In the genomic region with DNA sequence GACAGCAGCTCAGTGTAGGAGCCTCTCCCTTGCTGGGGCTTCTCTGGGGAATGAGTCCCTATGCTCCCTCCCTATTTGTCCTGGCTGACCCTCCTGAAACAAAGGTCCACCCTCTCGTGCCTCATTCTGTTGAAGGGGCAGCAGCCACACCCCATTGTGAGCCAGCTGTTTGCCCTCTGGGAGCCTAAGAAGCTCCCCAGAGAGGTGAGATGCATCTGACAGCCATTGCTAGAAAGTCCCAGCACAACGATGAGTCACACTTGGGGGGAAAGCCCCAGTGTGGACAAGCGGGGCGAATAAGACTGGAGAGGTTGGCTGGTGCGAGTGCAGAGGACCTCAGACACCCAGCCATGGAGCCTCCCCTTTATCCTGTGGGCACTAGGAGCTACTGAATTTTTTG, we compare ENCODE assay signal across 8 cellular contexts.
DNase-seq lines count a peak whose midpoint lies in the region; ATAC-seq and TF ChIP-seq lines count a peak whose summit lies in the region.

No MANE protein-coding gene starts in this region.

- no peak overlapping the region for H2AK5ac ChIP-seq in H9 (ENCODE audit: insufficient read length, low read length)

- TF ChIP-seq CTCF in H9 (conservative IDR thresholded peaks at IDR 0.05), result no peak

- no peaks in the 10 kb centered on the region for H3K4me1 ChIP-seq in CD8-positive, alpha-beta memory T cell (ENCODE audit: insufficient read depth, low read length)
- no peaks in the 10 kb centered on the region for H3K4me1 ChIP-seq in H9 (ENCODE audit: insufficient read depth, low read length)

- no peaks in the 10 kb centered on the region for H3K27me3 ChIP-seq in CD8-positive, alpha-beta memory T cell (ENCODE audit: insufficient read depth, low read length, poor library complexity, severe bottlenecking)
- H3K27me3 ChIP-seq in H9 (ENCODE audit: insufficient read depth, low read length), result no peaks in the 10 kb centered on the region

- CTCF ChIA-PET in CD8-positive, alpha-beta memory T cell (lab: Charles Lee), result interaction anchor here (1.2 to 10.4 kb wide), 6 partner anchors 21 to 194 kb away, joined by 3 to 166 read pairs (median 5); no protein-coding TSS in a partner anchor

- no CpG with 5 or more reads among the region's 5 CpGs for WGBS in H9 (ENCODE audit: extremely low coverage, insufficient read length, low lambda C conversion rate)

- no peak overlapping the region for H3K14ac ChIP-seq in H9 (ENCODE audit: insufficient read depth, low read length)

- H3T11ph ChIP-seq in H9 (ENCODE audit: low read length), result no peak overlapping the region

- no peak overlapping the region for H3K27ac Mint-ChIP-seq in CD8-positive, alpha-beta memory T cell
- no peak overlapping the region; a peak in 1 of 7 replicates for H3K27ac Mint-ChIP-seq in H9

- no peak overlapping the region for H2AFZ ChIP-seq in H9 (ENCODE audit: low read length)

- H3K56ac ChIP-seq in H9 (ENCODE audit: insufficient read length, low read depth, low read length), result no peak overlapping the region

- H3K79me1 ChIP-seq in H9 (ENCODE audit: insufficient read depth, low read depth, low read length, poor library complexity, severe bottlenecking), result no peaks in the 10 kb centered on the region

- no peaks in the 10 kb centered on the region for H3K36me3 ChIP-seq in CD8-positive, alpha-beta memory T cell (ENCODE audit: insufficient read depth, low read length)

- POLR2A ChIA-PET in CD8-positive, alpha-beta memory T cell (lab: Charles Lee), result no interaction called here

- no peaks in the 10 kb centered on the region for H4K20me1 ChIP-seq in H9 (ENCODE audit: control insufficient read depth, insufficient read depth, insufficient read length)

- H3K4ac ChIP-seq in H9 (ENCODE audit: low read depth, low read length), result no peak overlapping the region

- H3K23ac ChIP-seq in H9 (ENCODE audit: insufficient read length, low read depth, low read length), result no peak overlapping the region

- H2BK15ac ChIP-seq in H9 (ENCODE audit: low read depth, low read length), result no peak overlapping the region

- no peak overlapping the region for H2BK5ac ChIP-seq in H9 (ENCODE audit: insufficient read length, low read length)

- H3K4me3 ChIP-seq in CD8-positive, alpha-beta memory T cell (ENCODE audit: low read length), result no peak overlapping the region

- no peak overlapping the region for H4K5ac ChIP-seq in H9 (ENCODE audit: insufficient read length, low read depth, low read length)

- H4K91ac ChIP-seq in H9 (ENCODE audit: insufficient read length, low read depth, low read length), result no peak overlapping the region

- no peaks in the 10 kb centered on the region for H3K27me3 Mint-ChIP-seq in CD8-positive, alpha-beta memory T cell
- no peaks in the 10 kb centered on the region; the same call in 1 of the 2 replicates for H3K27me3 Mint-ChIP-seq in H9 (ENCODE audit: low read depth)

- H4K8ac ChIP-seq in H9 (replicated peaks; ENCODE audit: insufficient read length, low read depth, low read length), result no peak overlapping the region

- no peaks in the 10 kb centered on the region for H3K9me3 Mint-ChIP-seq in CD8-positive, alpha-beta memory T cell
- no peaks in the 10 kb centered on the region for H3K9me3 Mint-ChIP-seq in H9

- H3K18ac ChIP-seq in H9 (ENCODE audit: insufficient read length, low read depth, low read length), result no peak overlapping the region

- no peaks in the 10 kb centered on the region for H3K79me2 ChIP-seq in H9 (ENCODE audit: insufficient read depth, low read length)

- ATAC-seq in GM19324 (IDR thresholded peaks at IDR 0.05; ENCODE audit: low FRiP score, unreplicated experiment), result peak; percentile 57
- ATAC-seq in HG03045 (IDR thresholded peaks at IDR 0.05; ENCODE audit: unreplicated experiment), result peak; percentile 71

- H3K36me3 Mint-ChIP-seq in CD8-positive, alpha-beta memory T cell, result peaks cover 0 to 28% (median 2%) of the 10 kb centered on the region in 3 donors
- H3K36me3 Mint-ChIP-seq in H9 (ENCODE audit: insufficient read depth in 1 of 3, low read depth in 3 of 3), result peaks cover 0 to 13% (median 0%) of the 10 kb centered on the region in 3 experiments; a peak in 4 of 7 replicates

- DNase-seq in activated CD8-positive, alpha-beta memory T cell treated with anti-CD3 and anti-CD28 coated beads, Interleukin-2, amount 50 U/mL, for 4 hours, result peak; percentile 31
- peak; percentile 9 to 35 (median 21) for DNase-seq in stimulated activated CD4-positive, alpha-beta T cell treated with anti-CD3 and anti-CD28 coated beads, TNF-alpha, amount 100 ng/mL, for 24 hours (ENCODE audit: low read depth in 3 of 3)
- DNase-seq in NCI-H2227 (lab: John Stamatoyannopoulos, UW; ENCODE audit: unreplicated experiment), result no peak
- DNase-seq in CD8-positive, alpha-beta memory T cell, result no peak
- no peak for DNase-seq in H9
- DNase-seq in NCI-H524 treated with DMSO at 0.1 percent for 48 hours (lab: John Stamatoyannopoulos, UW), result no peak

- peaks cover 2 to 5% (median 3%) of the 10 kb centered on the region in 3 donors for H3K4me1 Mint-ChIP-seq in CD8-positive, alpha-beta memory T cell
- peaks cover 2 to 3% of the 10 kb centered on the region in 2 experiments; a peak in 1 of 4 replicates for H3K4me1 Mint-ChIP-seq in H9

- H3K23me2 ChIP-seq in H9 (ENCODE audit: insufficient read length, low read depth, low read length, poor library complexity, severe bottlenecking), result no peaks in the 10 kb centered on the region

- H3K4me2 ChIP-seq in H9 (ENCODE audit: insufficient read depth, insufficient read length, low read length), result no peak overlapping the region

- H2BK20ac ChIP-seq in H9 (ENCODE audit: low read depth, low read length, poor library complexity, severe bottlenecking), result no peak overlapping the region

- H3K27ac ChIP-seq in CD8-positive, alpha-beta memory T cell (ENCODE audit: low read depth, low read length), result no peak overlapping the region
- no peak overlapping the region for H3K27ac ChIP-seq in H9 (ENCODE audit: insufficient read length, low read depth, low read length)

- no peak overlapping the region for H2BK120ac ChIP-seq in H9 (ENCODE audit: low read depth, low read length, poor library complexity, severe bottlenecking)

- no peaks in the 10 kb centered on the region for H3K9me3 ChIP-seq in CD8-positive, alpha-beta memory T cell (ENCODE audit: low read length)
- H3K9me3 ChIP-seq in H9 (ENCODE audit: control insufficient read depth, low read depth, low read length), result no peaks in the 10 kb centered on the region

- H2BK12ac ChIP-seq in H9 (ENCODE audit: insufficient read length, low read depth, low read length), result no peak overlapping the region

- H3K9ac ChIP-seq in H9 (ENCODE audit: extremely low read depth, insufficient read length, low read length), result no peak overlapping the region

- H3K4me3 Mint-ChIP-seq in CD8-positive, alpha-beta memory T cell, result no peak overlapping the region
- H3K4me3 Mint-ChIP-seq in H9, result no peak overlapping the region

Comparison
In these comparisons a context has a peak if more than half of its experiments do, and no peak if none do; other contexts are left out.
1. DNase-seq: peak in activated CD8-positive, alpha-beta memory T cell treated with anti-CD3 and anti-CD28 coated beads, Interleukin-2, amount 50 U/mL, for 4 hours (single experiment) and stimulated activated CD4-positive, alpha-beta T cell treated with anti-CD3 and anti-CD28 coated beads, TNF-alpha, amount 100 ng/mL, for 24 hours (3 of 3); none in NCI-H2227 (single experiment), CD8-positive, alpha-beta memory T cell (0 of 5), H9 (single experiment) and NCI-H524 treated with DMSO at 0.1 percent for 48 hours (single experiment).